In the genomic region with DNA sequence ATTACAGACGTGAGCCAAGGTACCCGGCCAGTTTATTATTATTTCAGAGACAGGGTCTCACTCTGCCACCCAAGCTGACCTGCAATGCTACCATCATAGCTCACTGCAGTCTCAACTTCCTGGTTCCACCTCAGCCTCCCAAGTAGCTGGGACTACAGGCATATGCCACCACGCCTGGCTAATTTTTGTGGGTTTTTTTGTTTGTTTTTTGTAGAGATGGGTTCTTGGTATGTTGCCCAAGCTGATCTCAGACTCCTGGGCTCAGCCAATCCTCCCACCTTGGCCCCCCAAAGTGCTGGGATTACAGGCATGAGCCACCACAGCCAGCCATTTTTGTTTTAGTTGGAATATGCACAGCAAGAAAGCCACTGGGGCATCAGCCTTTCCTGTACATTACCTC, we compare ENCODE assay signal across 18 cellular contexts.
"Had no signal": no experiment of that assay in that cellular context is flagged by ENCODE, and none has a peak within 500 bp of the region (broad histone marks: within the 10 kb centered on the region; RNA-seq: fewer than 3 reads in every experiment).

No MANE protein-coding gene starts in this region.

- H3K36me3 ChIP-seq: MG63 had no signal

- H3K27ac ChIP-seq: RWPE1 had no signal

- H3K4me3 ChIP-seq: MG63 had no signal

- H3K9me3 ChIP-seq: MG63, SK-N-SH had no signal

- DNase-seq: KBM-7, MG63, NCI-H1092, NCI-H1436, NCI-H187, NCI-H2029, NCI-H2081 treated with DMSO at 0.1 percent for 48 hours, NCI-H2171, NCI-H226, NCI-H446, NCI-H510A, NCI-H524 treated with DMSO at 0.1 percent for 48 hours, NCI-H69, NCI-H774, SHP77, SK-N-SH, SW 1271 had no signal
